ENCODE assay signal across 19 cellular contexts in genomic region chr21:39141502-39141901, GRCh38. TPM values are rescaled to one million over a fixed set of nuclear protein-coding genes. Genes with fewer than 3 reads are reported as not detected.
DNase-seq lines count a peak whose midpoint lies in the region; ATAC-seq lines count a peak whose summit lies in the region.
"Had no signal": no experiment of that assay in that cellular context is flagged by ENCODE, and none has a peak within 500 bp of the region (broad histone marks: within the 10 kb centered on the region; RNA-seq: fewer than 3 reads in every experiment).

No MANE protein-coding gene starts in this region.

- peak; percentile 13 for DNase-seq in NCI-H1092 treated with DMSO at 0.1 percent for 48 hours (lab: John Stamatoyannopoulos, UW)
- no peak for DNase-seq in NCI-H1092 (lab: John Stamatoyannopoulos, UW)
- DNase-seq in NCI-H69 (lab: John Stamatoyannopoulos, UW) = peak; percentile 72
- DNase-seq in dermis blood vessel endothelial cell = peak; percentile 26
- DNase-seq in smooth muscle cell of the brain vasculature (ENCODE audit: low read depth, low spot score) = peak; percentile 7
- DNase-seq in T-helper 17 cell = no peak
- DNase-seq in activated CD4-positive, alpha-beta memory T cell treated with anti-CD3 and anti-CD28 coated beads for 36 hours = no peak
- DNase-seq: 8988T; activated CD4-positive, alpha-beta T cell treated with anti-CD3 and anti-CD28 coated beads, Interleukin-2, amount 50 U/mL, for 4 hours; adrenal gland; cortex of kidney; H9; naive thymus-derived CD8-positive, alpha-beta T cell; NCI-H146; Right ventricle myocardium superior; stimulated activated CD4-positive, alpha-beta T cell treated with anti-CD3 and anti-CD28 coated beads, Interleukin-4, amount 100 ng/mL, for 4 hours had no signal

- H3K4me1 Mint-ChIP-seq in T-helper 17 cell = peaks cover 4% of the 10 kb centered on the region
- no peaks in the 10 kb centered on the region for H3K4me1 Mint-ChIP-seq in activated CD4-positive, alpha-beta memory T cell treated with anti-CD3 and anti-CD28 coated beads for 36 hours (ENCODE audit: low read depth)
- H3K4me1 Mint-ChIP-seq: naive thymus-derived CD8-positive, alpha-beta T cell had no signal

- no peak overlapping the region for H3K4me3 Mint-ChIP-seq in T-helper 17 cell
- H3K4me3 Mint-ChIP-seq in activated CD4-positive, alpha-beta memory T cell treated with anti-CD3 and anti-CD28 coated beads for 36 hours = no peak overlapping the region
- H3K4me3 Mint-ChIP-seq: activated T-helper 1 cell treated with anti-CD3 and anti-CD28 coated beads, Interleukin-12 subunit alpha, Interleukin-12 subunit beta, Interleukin-2, Interleukin-4 antibody, amounts not matched to agents 30 ng/mL and 10 ng/mL and 1 ng/mL, durations not matched to agents 14 hours and 24 hours and 36 hours; H9; naive thymus-derived CD8-positive, alpha-beta T cell had no signal

- H3K27ac Mint-ChIP-seq in T-helper 17 cell = no peak overlapping the region
- H3K27ac Mint-ChIP-seq in activated CD4-positive, alpha-beta memory T cell treated with anti-CD3 and anti-CD28 coated beads for 36 hours = no peak overlapping the region
- H3K27ac Mint-ChIP-seq: activated T-helper 1 cell treated with anti-CD3 and anti-CD28 coated beads, Interleukin-12 subunit alpha, Interleukin-12 subunit beta, Interleukin-2, Interleukin-4 antibody, amounts not matched to agents 30 ng/mL and 10 ng/mL and 1 ng/mL, durations not matched to agents 14 hours and 24 hours and 36 hours; H9; naive thymus-derived CD8-positive, alpha-beta T cell had no signal

- intact Hi-C loops in activated CD4-positive, alpha-beta memory T cell treated with anti-CD3 and anti-CD28 coated beads for 36 hours (cut with micrococcal nuclease) = no loop called here

- peaks cover 16% of the 10 kb centered on the region for H3K27me3 Mint-ChIP-seq in T-helper 17 cell
- H3K27me3 Mint-ChIP-seq in activated CD4-positive, alpha-beta memory T cell treated with anti-CD3 and anti-CD28 coated beads for 36 hours = peaks cover 1% of the 10 kb centered on the region

- no peak for ATAC-seq in HG03139 (IDR thresholded peaks at IDR 0.05; ENCODE audit: unreplicated experiment)
- ATAC-seq in T-helper 17 cell = no peak
- ATAC-seq: esophagus mucosa; naive thymus-derived CD8-positive, alpha-beta T cell had no signal

- POLR2A ChIA-PET in activated CD4-positive, alpha-beta memory T cell treated with anti-CD3 and anti-CD28 coated beads for 36 hours (lab: Charles Lee) = no interaction called here

- H3K9me3 Mint-ChIP-seq in activated CD4-positive, alpha-beta memory T cell treated with anti-CD3 and anti-CD28 coated beads for 36 hours = no peaks in the 10 kb centered on the region
- H3K9me3 Mint-ChIP-seq: H9 had no signal

- no peaks in the 10 kb centered on the region for H3K9me3 ChIP-seq in T-helper 17 cell (ENCODE audit: control insufficient read depth, low read length, poor library complexity, severe bottlenecking)
- H3K9me3 ChIP-seq: adrenal gland had no signal

- CTCF ChIA-PET in activated CD4-positive, alpha-beta memory T cell treated with anti-CD3 and anti-CD28 coated beads for 36 hours (lab: Charles Lee) = interaction anchor here (0.6 kb wide), 1 partner anchor 111 kb away, joined by 3 read pairs; no protein-coding TSS in a partner anchor

- no peaks in the 10 kb centered on the region for H3K36me3 Mint-ChIP-seq in T-helper 17 cell (ENCODE audit: low read depth)
- H3K36me3 Mint-ChIP-seq in activated CD4-positive, alpha-beta memory T cell treated with anti-CD3 and anti-CD28 coated beads for 36 hours = no peaks in the 10 kb centered on the region

RNA-seq across cellular contexts. Expression of gene PSMG1, which starts 41.7 kb away (rescaled TPM):
- 57.3 and 59.7 TPM in 2 replicates for total RNA-seq in dermis blood vessel endothelial cell
- total RNA-seq in T-helper 17 cell = 10 to 100 TPM; 10.5 to 14.6 TPM
- 10 to 100 TPM; 82.3 to 85.9 TPM for total RNA-seq in activated CD4-positive, alpha-beta memory T cell treated with anti-CD3 and anti-CD28 coated beads for 36 hours

Comparison
In these comparisons a context has a peak if more than half of its experiments do, and no peak if none do; other contexts are left out.
1. DNase-seq: peak in NCI-H1092 treated with DMSO at 0.1 percent for 48 hours (single experiment), NCI-H69 (single experiment), dermis blood vessel endothelial cell (single experiment) and smooth muscle cell of the brain vasculature (single experiment); none in NCI-H1092 (single experiment), T-helper 17 cell (0 of 3) and activated CD4-positive, alpha-beta memory T cell treated with anti-CD3 and anti-CD28 coated beads for 36 hours (single experiment).